Comparison of ENCODE assay signal across 35 cellular contexts in genomic region chr1:173173388-173173787, GRCh38. TPM values are rescaled to one million over a fixed set of nuclear protein-coding genes. Genes with fewer than 3 reads are reported as not detected.
DNase-seq lines count a peak whose midpoint lies in the region; ATAC-seq, FAIRE-seq and TF ChIP-seq lines count a peak whose summit lies in the region.
"Had no signal": no experiment of that assay in that cellular context is flagged by ENCODE, and none has a peak within 500 bp of the region (broad histone marks: within the 10 kb centered on the region; RNA-seq: fewer than 3 reads in every experiment).

No MANE protein-coding gene starts in this region.

- H3K4me2 ChIP-seq in HepG2 (ENCODE audit: low read depth, low read length) (no peak overlapping the region), K562 (ENCODE audit: insufficient read depth, low read length) (no peak overlapping the region)
- H3K4me2 ChIP-seq: A549; BLaER1; BLaER1 treated with 17β-estradiol and CSF1 and Interleukin-3, amounts not matched to agents 10 nM and 100 nM had no signal

- H3K9me3 ChIP-seq in HepG2 (ENCODE audit: low read length) (peaks cover 41% of the 10 kb centered on the region), right lobe of liver (no peaks in the 10 kb centered on the region), HEK293 (ENCODE audit: control insufficient read depth, insufficient read depth, low read depth, low read length) (no peaks in the 10 kb centered on the region; the same call in 1 of the 2 replicates), K562 (replicated peaks; ENCODE audit: control insufficient read depth, insufficient read depth, low read depth, low read length) (no peaks in the 10 kb centered on the region), lung (ENCODE audit: control insufficient read depth in 2 of 2, insufficient read depth in 1 of 2, low read length in 1 of 2) (peaks cover 0 to 13% of the 10 kb centered on the region in 2 donors)
- H3K9me3 ChIP-seq: BE2C had no signal

- H3K9me1 ChIP-seq in K562 (ENCODE audit: control insufficient read depth, insufficient read depth, low read length), result no peaks in the 10 kb centered on the region

- intact Hi-C loops in HepG2 (cut with micrococcal nuclease; ENCODE audit: unreplicated experiment) (no loop called here), right lobe of liver (cut with DNase I) (no loop called here), K562 (cut with micrococcal nuclease) (no loop called here)

- CTCF ChIA-PET in HepG2 (lab: Yijun Ruan, JAX; ENCODE audit: low intra/inter-chr PET ratio, low total read pairs) (no interaction called here), HEK293 (lab: Yijun Ruan, JAX) (no interaction called here), K562 (lab: Yijun Ruan, JAX; ENCODE audit: low intra/inter-chr PET ratio) (no interaction called here)

- FAIRE-seq in HepG2 (lab: Jason Lieb, UNC) (no peak), K562 (lab: Jason Lieb, UNC) (no peak)
- FAIRE-seq: A204.1, A549, D721Med had no signal

- TF ChIP-seq CTCF in HepG2 (CRISPR knock-in tag; IDR thresholded peaks at IDR 0.05) (no peak), right lobe of liver (IDR thresholded peaks at IDR 0.05) (no peak), HEK293 (tag by site-specific recombination; IDR thresholded peaks at IDR 0.05) (no peak), K562 (IDR thresholded peaks at IDR 0.05 in 2 of 3, conservative IDR thresholded peaks at IDR 0.05 in 1 of 3; ENCODE audit: insufficient read depth in 2 of 3, low read depth in 1 of 3, low read length in 3 of 3) (no peak), lung (IDR thresholded peaks at IDR 0.05; ENCODE audit: control extremely low read depth, extremely low read depth) (no peak)

- DNase-seq in HepG2 (ENCODE audit: low spot score), result no peak
- no peak for DNase-seq in right lobe of liver
- DNase-seq in K562 (ENCODE audit: extremely low read depth in 1 of 4, low spot score in 3 of 4), result no peak
- DNase-seq in lung (ENCODE audit: low spot score), result no peak
- no peak for DNase-seq in HuH-7 (ENCODE audit: low spot score)
- DNase-seq in HCEC 1CT, result no peak
- DNase-seq: 8988T; ACHN; AML-193; BE2C; C1 segment of cervical spinal cord; Caco-2; Calu3; CD4-positive, alpha-beta memory T cell; CD4-positive, alpha-beta T cell; CD4-positive, CD25-positive, alpha-beta regulatory T cell; CD8-positive, alpha-beta memory T cell; CD8-positive, alpha-beta T cell; COR-L47; DMS 273 treated with DMSO at 0.1 percent for 48 hours; DMS153; DMS53; DMS79; DMS79 treated with DMSO at 0.1 percent for 48 hours; DND-41; EL had no signal

- H2AFZ ChIP-seq in HepG2 (ENCODE audit: low read length) (no peak overlapping the region), K562 (ENCODE audit: low read depth, low read length) (no peak overlapping the region)

- TF ChIP-seq RAD21 in HepG2 (CRISPR knock-in tag; IDR thresholded peaks at IDR 0.05) (no peak), K562 (CRISPR knock-in tag; conservative IDR thresholded peaks at IDR 0.05 in 1 of 2, IDR thresholded peaks at IDR 0.05 in 1 of 2) (no peak)

- in situ Hi-C loops in HepG2 (cut with HindIII; ENCODE audit: extremely low pct_ligation_motif_present, low pct_unique_long_range_greater_than_20kb), result no loop called here
- in situ Hi-C loops in K562 (cut with MboI), result no loop called here

- H4K20me1 ChIP-seq in HepG2 (ENCODE audit: insufficient read depth, low read length) (no peaks in the 10 kb centered on the region), K562 (replicated peaks; ENCODE audit: control insufficient read depth, insufficient read depth, low read length) (no peaks in the 10 kb centered on the region)
- H4K20me1 ChIP-seq: BLaER1; BLaER1 treated with 17β-estradiol and CSF1 and Interleukin-3, amounts not matched to agents 10 nM and 100 nM had no signal

- no peak overlapping the region for H3K4me3 ChIP-seq in HepG2 (replicated peaks in 1 of 3; ENCODE audit: insufficient read depth in 1 of 3, low read depth in 2 of 3, low read length in 3 of 3)
- no peak overlapping the region for H3K4me3 ChIP-seq in right lobe of liver
- no peak overlapping the region for H3K4me3 ChIP-seq in HEK293 (ENCODE audit: low read depth, low read length)
- no peak overlapping the region for H3K4me3 ChIP-seq in K562
- no peak overlapping the region for H3K4me3 ChIP-seq in lung
- H3K4me3 ChIP-seq: A549, BLaER1 had no signal

- BruUV-seq in HepG2 (replicated peaks; lab: Mats Ljungman, UMichigan) (no TSS peak), K562 (replicated peaks; lab: Mats Ljungman, UMichigan) (no TSS peak)

- no peak for TF ChIP-seq EP300 in HepG2 (IDR thresholded peaks at IDR 0.05; ENCODE audit: low read depth in 2 of 2, low read length in 2 of 2)
- TF ChIP-seq EP300 in HepG2 (CRISPR knock-in tag; IDR thresholded peaks at IDR 0.05; ENCODE audit: borderline replicate concordance), result no peak
- no peak for TF ChIP-seq EP300 in K562 (IDR thresholded peaks at IDR 0.05; ENCODE audit: low read length)

- no peaks in the 10 kb centered on the region for H3K4me1 ChIP-seq in HepG2 (ENCODE audit: insufficient read depth, low read length)
- H3K4me1 ChIP-seq in right lobe of liver, result no peaks in the 10 kb centered on the region
- H3K4me1 ChIP-seq in HEK293 (ENCODE audit: control insufficient read depth, insufficient read depth, low read length), result no peaks in the 10 kb centered on the region
- no peaks in the 10 kb centered on the region for H3K4me1 ChIP-seq in K562 (replicated peaks in 1 of 2; ENCODE audit: control insufficient read depth in 2 of 2, insufficient read depth in 2 of 2, low read length in 2 of 2)
- no peaks in the 10 kb centered on the region for H3K4me1 ChIP-seq in lung (ENCODE audit: control insufficient read depth in 2 of 2, insufficient read depth in 2 of 2, low read length in 2 of 2)
- H3K4me1 ChIP-seq: A549, BE2C, Caco-2 had no signal

- H3K79me2 ChIP-seq in HepG2 (ENCODE audit: insufficient read depth, low read length) (no peaks in the 10 kb centered on the region), K562 (ENCODE audit: control insufficient read depth, insufficient read depth, low read length) (no peaks in the 10 kb centered on the region)

- POLR2A ChIA-PET in HepG2 (lab: Yijun Ruan, JAX), result no interaction called here
- POLR2A ChIA-PET in HEK293 (lab: Yijun Ruan, JAX), result no interaction called here
- POLR2A ChIA-PET in K562 (lab: Yijun Ruan, JAX), result no interaction called here

- H3K36me3 ChIP-seq in HepG2 (replicated peaks in 1 of 2; ENCODE audit: control insufficient read depth in 1 of 2, insufficient read depth in 2 of 2, low read length in 2 of 2) (no peaks in the 10 kb centered on the region), right lobe of liver (no peaks in the 10 kb centered on the region), HEK293 (ENCODE audit: control insufficient read depth in 2 of 2, insufficient read depth in 1 of 2, low read length in 2 of 2) (no peaks in the 10 kb centered on the region), K562 (ENCODE audit: control insufficient read depth, insufficient read depth, low read length) (no peaks in the 10 kb centered on the region), lung (ENCODE audit: control insufficient read depth in 2 of 2, insufficient read depth in 2 of 2, low read length in 2 of 2) (no peaks in the 10 kb centered on the region)
- H3K36me3 ChIP-seq: BE2C, BLaER1 had no signal

- H3K9ac ChIP-seq in HepG2 (ENCODE audit: insufficient read depth, low read depth, low read length), result no peak overlapping the region
- H3K9ac ChIP-seq in K562 (ENCODE audit: insufficient read depth in 1 of 2, low read depth in 2 of 2, low read length in 2 of 2), result no peak overlapping the region
- H3K9ac ChIP-seq: BLaER1; BLaER1 treated with 17β-estradiol and CSF1 and Interleukin-3, amounts not matched to agents 10 nM and 100 nM had no signal

- H3K27ac ChIP-seq in HepG2 (ENCODE audit: extremely low read length, insufficient read depth, low read length) (no peak overlapping the region), right lobe of liver (no peak overlapping the region), HEK293 (ENCODE audit: extremely low read depth, low read depth, low read length) (no peak overlapping the region), K562 (ENCODE audit: extremely low read depth, low read depth, low read length) (no peak overlapping the region), lung (ENCODE audit: low read depth in 1 of 2, low read length in 1 of 2) (no peak overlapping the region)
- H3K27ac ChIP-seq: 22Rv1; A549; BLaER1; BLaER1 treated with 17β-estradiol and CSF1 and Interleukin-3, amounts not matched to agents 10 nM and 100 nM; C4-2B had no signal

- 100% methylated on average over 2 of the region's 4 CpGs for WGBS in HepG2 (ENCODE audit: low lambda C conversion rate)
- WGBS in right lobe of liver (ENCODE audit: insufficient coverage, low coverage, low lambda C conversion rate, missing lambda C conversion rate), result no CpG with 5 or more reads among the region's 4 CpGs
- 2% methylated on average over 4 of the region's 4 CpGs for WGBS in K562 (ENCODE audit: insufficient coverage, low coverage, missing lambda C conversion rate)
- 93 to 98% methylated on average over 4 of the region's 4 CpGs for WGBS in lung, 2 donors

- TF ChIP-seq POLR2A in HepG2 (IDR thresholded peaks at IDR 0.05; ENCODE audit: insufficient read depth in 1 of 2, low read depth in 2 of 2, low read length in 2 of 2) (no peak), right lobe of liver (IDR thresholded peaks at IDR 0.05) (no peak), K562 (conservative IDR thresholded peaks at IDR 0.05) (no peak)

- no peaks in the 10 kb centered on the region for H3K27me3 ChIP-seq in HepG2 (ENCODE audit: control insufficient read depth in 1 of 2, insufficient read depth in 2 of 2, low read length in 2 of 2)
- no peaks in the 10 kb centered on the region for H3K27me3 ChIP-seq in right lobe of liver
- H3K27me3 ChIP-seq in K562 (ENCODE audit: control insufficient read depth in 2 of 2, insufficient read depth in 2 of 2, low read length in 2 of 2), result no peaks in the 10 kb centered on the region
- no peaks in the 10 kb centered on the region for H3K27me3 ChIP-seq in lung (ENCODE audit: control insufficient read depth, insufficient read depth)
- H3K27me3 ChIP-seq: BE2C; BLaER1; BLaER1 treated with 17β-estradiol and CSF1 and Interleukin-3, amounts not matched to agents 10 nM and 100 nM had no signal

- ATAC-seq in HepG2 (no peak), right lobe of liver (no peak), K562 (no peak), lung (ENCODE audit: insufficient read depth, low FRiP score) (peak; percentile 17), HG03159 (IDR thresholded peaks at IDR 0.05; ENCODE audit: unreplicated experiment) (no peak)
- ATAC-seq: A549; CD8-positive, alpha-beta T cell had no signal

RNA-seq across cellular contexts. Expression of gene TNFSF4, which starts 33.7 kb away (rescaled TPM):
- total RNA-seq in HepG2 (2016; rRNA removed; fragmentation: Illumina TruSeq; extraction: Trizol) (2.4 and 3.2 TPM in 2 replicates), right lobe of liver (under 1 TPM; 0.49 to 0.97 (median 0.55) TPM), K562 (2014; rRNA removed) (0.04 TPM in 1 of 2 replicates, not detected in the other), K562 (2014; rRNA removed; fragmentation: Illumina TruSeq; extraction: Trizol) (0.13 and 0.22 TPM in 2 replicates), K562 (2015; rRNA removed; fragmentation: Illumina TruSeq; extraction: Trizol) (0.15 and 0.18 TPM in 2 replicates), K562 (2021) (0.13 and 0.16 TPM in 2 replicates), lung (1 to 10 TPM; 1.2 to 2.5 TPM)
- total RNA-seq in HepG2 (2016; cell fraction: cytosol; rRNA removed; fragmentation: Illumina TruSeq; extraction: Trizol; ENCODE audit: low read depth), result 0.30 and 0.53 TPM in 2 replicates
- total RNA-seq in HepG2 (2016; cell fraction: insoluble cytoplasmic fraction; rRNA removed; fragmentation: Illumina TruSeq; extraction: Trizol), result 2.7 and 3.6 TPM in 2 replicates
- total RNA-seq in HepG2 (2016; cell fraction: membrane; rRNA removed; fragmentation: Illumina TruSeq; extraction: Trizol), result 2.0 TPM in 2 replicates
- total RNA-seq in HepG2 (2016; cell fraction: nucleus; rRNA removed; fragmentation: Illumina TruSeq; extraction: Trizol), result 2.8 and 3.0 TPM in 2 replicates
- polyA plus RNA-seq in HepG2 (2011; rRNA removed) (7.9 and 8.3 TPM in 2 replicates), K562 (2011; rRNA removed) (0.13 and 0.22 TPM in 2 replicates), K562 (2014; fragmentation: Illumina TruSeq; extraction: Trizol) (0.07 and 0.16 TPM in 2 replicates), K562 (2014; fragmentation: Nextera tagmentation; extraction: Ambion mirVana) (under 1 TPM; 0.08 to 0.23 TPM), K562 (2014; rRNA removed) (0.05 and 0.08 TPM in 2 replicates), lung (1 to 10 TPM in 1 of 2 donors, under 1 TPM in 1; 0.59 to 1.0 TPM)
- polyA plus RNA-seq in HepG2 (2011; cell fraction: cytosol; rRNA removed), result 3.3 and 6.8 TPM in 2 replicates
- polyA plus RNA-seq in HepG2 (2011; cell fraction: nucleus; rRNA removed), result 3.2 and 5.6 TPM in 2 replicates
- 9.1 and 11.8 TPM in 2 replicates for polyA plus RNA-seq in HepG2 (2012)
- 0.17 and 0.19 TPM in 2 replicates for polyA plus RNA-seq in HepG2 (2016; cell fraction: cytosol; fragmentation: Illumina TruSeq; extraction: Trizol; ENCODE audit: low read depth)
- 3.1 and 3.5 TPM in 2 replicates for polyA plus RNA-seq in HepG2 (2016; cell fraction: insoluble cytoplasmic fraction; fragmentation: Illumina TruSeq; extraction: Trizol; ENCODE audit: low read depth)
- polyA plus RNA-seq in HepG2 (2016; cell fraction: membrane; fragmentation: Illumina TruSeq; extraction: Trizol; ENCODE audit: low read depth), result 0.88 and 1.0 TPM in 2 replicates
- polyA plus RNA-seq in HepG2 (2016; cell fraction: nucleus; fragmentation: Illumina TruSeq; extraction: Trizol; ENCODE audit: insufficient read depth, low read depth), result 2.0 and 2.1 TPM in 2 replicates
- 0.47 and 5.8 TPM in 2 replicates for polyA minus RNA-seq in HepG2 (2011; rRNA and poly(A)+ RNA removed; ENCODE audit: low replicate concordance)
- polyA minus RNA-seq in HepG2 (2011; cell fraction: cytosol; rRNA and poly(A)+ RNA removed), result 4.8 and 5.8 TPM in 2 replicates
- 23.4 and 33.6 TPM in 2 replicates for polyA minus RNA-seq in HepG2 (2011; cell fraction: nucleus; rRNA and poly(A)+ RNA removed)
- 0.07 and 0.19 TPM in 2 replicates for total RNA-seq in K562 (2011; cell fraction: chromatin; rRNA removed; ENCODE audit: low replicate concordance)
- not detected in 2 replicates for total RNA-seq in K562 (2011; cell fraction: nucleolus; rRNA removed)
- 0.15 TPM in 1 of 2 replicates, not detected in the other for total RNA-seq in K562 (2011; cell fraction: nucleoplasm; rRNA removed)
- 0.06 and 0.10 TPM in 2 replicates for polyA plus RNA-seq in K562 (2011; cell fraction: cytosol; rRNA removed)
- polyA plus RNA-seq in K562 (2011; cell fraction: nucleus; rRNA removed), result 0.16 and 0.37 TPM in 2 replicates
- 0.14 and 0.76 TPM in 2 replicates for polyA plus RNA-seq in K562 (2012)
- 0.27 and 0.32 TPM in 2 replicates for polyA minus RNA-seq in K562 (2011; rRNA and poly(A)+ RNA removed)
- polyA minus RNA-seq in K562 (2011; cell fraction: cytosol; rRNA and poly(A)+ RNA removed), result not detected in 2 replicates
- polyA minus RNA-seq in K562 (2011; cell fraction: nucleus; rRNA and poly(A)+ RNA removed), result 0.33 TPM in 1 of 2 replicates, not detected in the other

Comparison
In these comparisons a context has a peak if more than half of its experiments do, and no peak if none do; other contexts are left out.
1. Of the 241 proteins assayed by ChIP-seq in both HepG2 and K562: peak only in HepG2: SETDB1; only in K562: CBX5; in both: none; in neither: 239.